Comparison of ENCODE assay signal across 1 cellular context in genomic region chr17:43027091-43028032, GRCh38.
TF ChIP-seq lines count a peak whose summit lies in the region.

No MANE protein-coding gene starts in this region.

TF ChIP-seq in HepG2, 621 proteins besides CTCF, POLR2A, EP300 and RAD21:
- TF ChIP-seq KDM5B (CRISPR knock-in tag; IDR thresholded peaks at IDR 0.05; ENCODE audit: borderline replicate concordance), result 0 out of 2 replicates have a peak, but pooled peaks have one; percentile 3
- TF ChIP-seq ZNF784 (CRISPR knock-in tag; IDR thresholded peaks at IDR 0.05; ENCODE audit: borderline replicate concordance), result no peak
